10 cellular contexts compared by ENCODE assay signal in genomic region chr14:74954232-74954946, GRCh38. TPM values are rescaled to one million over a fixed set of nuclear protein-coding genes. Genes with fewer than 3 reads are reported as not detected.
DNase-seq lines count a peak whose midpoint lies in the region; ATAC-seq and TF ChIP-seq lines count a peak whose summit lies in the region.
"Had no signal": no experiment of that assay in that cellular context is flagged by ENCODE, and none has a peak within 500 bp of the region (broad histone marks: within the 10 kb centered on the region; RNA-seq: fewer than 3 reads in every experiment).

No MANE protein-coding gene starts in this region.

- H2AK5ac ChIP-seq in mesenchymal stem cell (ENCODE audit: low read length, severe bottlenecking) = no peak overlapping the region

- peak overlapping the region in 1 of 2 experiments; percentile 9 for H3K23ac ChIP-seq in mesenchymal stem cell (ENCODE audit: low read length in 2 of 2)

- in situ Hi-C loops in brain microvascular endothelial cell (cut with HindIII; ENCODE audit: low pct_ligation_motif_present, low sequenced_read_pairs) = no loop called here

- TF ChIP-seq CTCF in AG04449 (IDR thresholded peaks at IDR 0.05; ENCODE audit: insufficient read depth, low read length, missing control alignments) = no peak
- TF ChIP-seq CTCF in brain microvascular endothelial cell (IDR thresholded peaks at IDR 0.05; ENCODE audit: low read depth, low read length, missing control alignments) = no peak

- DNase-seq in AG04449 (ENCODE audit: low read depth, low spot score) (no peak), NCI-H1694 (lab: John Stamatoyannopoulos, UW) (peak; percentile 77), brain microvascular endothelial cell (no peak), mesenchymal stem cell (peak; percentile 52), SW 1271 (lab: John Stamatoyannopoulos, UW) (no peak), MV-4-11 (lab: John Stamatoyannopoulos, UW) (no peak)
- DNase-seq in effector CD4-positive, alpha-beta T cell = no peak
- DNase-seq: DND-41 had no signal

- peak overlapping the region; percentile 43 for H4K91ac ChIP-seq in mesenchymal stem cell (ENCODE audit: low read length)

- no peak for ATAC-seq in HG02798 (IDR thresholded peaks at IDR 0.05; ENCODE audit: poor library complexity, unreplicated experiment)

- peak overlapping the region; percentile 37 to 55 for H2BK12ac ChIP-seq in mesenchymal stem cell (ENCODE audit: low read length in 2 of 2)

- H2BK120ac ChIP-seq in mesenchymal stem cell (ENCODE audit: low read depth, low read length) = peak overlapping the region; percentile 51

- no peaks in the 10 kb centered on the region for H3K9me3 ChIP-seq in mesenchymal stem cell (ENCODE audit: control insufficient read depth, low read length)
- H3K9me3 ChIP-seq: adrenal gland had no signal

- H4K8ac ChIP-seq in mesenchymal stem cell (ENCODE audit: low read length) = peak overlapping the region; percentile 70

- H3K4me1 ChIP-seq in mesenchymal stem cell (ENCODE audit: control insufficient read depth, insufficient read depth, low read depth, low read length) = peaks cover 51% of the 10 kb centered on the region

- H3K79me1 ChIP-seq in mesenchymal stem cell (replicated peaks; ENCODE audit: low read length, poor library complexity, severe bottlenecking) = peaks cover 7% of the 10 kb centered on the region

- H3K27me3 ChIP-seq in brain microvascular endothelial cell (replicated peaks) (no peaks in the 10 kb centered on the region), mesenchymal stem cell (ENCODE audit: control insufficient read depth in 1 of 2, insufficient read depth in 1 of 2, low read length in 2 of 2) (no peaks in the 10 kb centered on the region)
- H3K27me3 ChIP-seq: adrenal gland had no signal

- CTCF ChIA-PET in AG04449 (lab: Yijun Ruan, JAX) = interaction anchor here (1.2 to 11.9 kb wide), 5 partner anchors 10 to 134 kb away, joined by 3 to 182 read pairs (median 6); no protein-coding TSS in a partner anchor

- H3K36me3 ChIP-seq in brain microvascular endothelial cell (replicated peaks) (no peaks in the 10 kb centered on the region), mesenchymal stem cell (ENCODE audit: control insufficient read depth in 1 of 2, insufficient read depth in 2 of 2, low read depth in 1 of 2, low read length in 2 of 2) (peaks cover 0 to 12% of the 10 kb centered on the region in 2 experiments)
- H3K36me3 ChIP-seq: adrenal gland had no signal

- POLR2A ChIA-PET in AG04449 (lab: Yijun Ruan, JAX) = interaction anchor here (1.2 kb wide), 1 partner anchor 11 kb away, joined by 3 read pairs; no protein-coding TSS in a partner anchor

- peak overlapping the region; percentile 75 for H3K9ac ChIP-seq in mesenchymal stem cell (ENCODE audit: low read length)

- H2BK5ac ChIP-seq in mesenchymal stem cell (ENCODE audit: low read depth, low read length, poor library complexity, severe bottlenecking) = no peak overlapping the region

- peak overlapping the region in 1 of 2 experiments; percentile 54 for H3K4ac ChIP-seq in mesenchymal stem cell (ENCODE audit: low read depth in 1 of 2, low read length in 2 of 2)

- H3K4me2 ChIP-seq in mesenchymal stem cell (ENCODE audit: low read length, poor library complexity, severe bottlenecking) = peak overlapping the region; percentile 52

- peak overlapping the region in 1 of 2 experiments; percentile 66 for H3K14ac ChIP-seq in mesenchymal stem cell (ENCODE audit: low read length in 2 of 2)

- no peak overlapping the region for H3K27ac ChIP-seq in brain microvascular endothelial cell
- H3K27ac ChIP-seq in mesenchymal stem cell (ENCODE audit: low read length, poor library complexity, severe bottlenecking) = no peak overlapping the region

- WGBS in mesenchymal stem cell = 25% methylated on average over 18 of the region's 18 CpGs

- H3K4me3 ChIP-seq in AG04449 (ENCODE audit: low read depth, low read length) (peak overlapping the region; percentile 56), brain microvascular endothelial cell (ENCODE audit: low read depth, low read length) (peak overlapping the region; percentile 48), mesenchymal stem cell (ENCODE audit: insufficient read depth in 1 of 2, low read depth in 1 of 2, low read length in 2 of 2) (peak overlapping the region; percentile 31 to 81)

- no peak overlapping the region for H2BK15ac ChIP-seq in mesenchymal stem cell (ENCODE audit: low read depth, poor library complexity, severe bottlenecking)

- no peak overlapping the region for H2AFZ ChIP-seq in mesenchymal stem cell (ENCODE audit: low read depth, low read length)

- H3K18ac ChIP-seq in mesenchymal stem cell (ENCODE audit: low read depth in 1 of 2, low read length in 2 of 2) = peak overlapping the region; percentile 46 to 81

RNA-seq across cellular contexts. Expression of gene PGF, which starts 1.0 kb away (rescaled TPM):
- polyA plus RNA-seq in mesenchymal stem cell (2013, experiment 1 of 2) = 6.4 TPM
- 6.8 TPM for polyA plus RNA-seq in mesenchymal stem cell (2013, experiment 2 of 2)

RNA-seq across cellular contexts. Expression of gene RPS6KL1, which starts 31.3 kb away (rescaled TPM):
- 0.41 TPM for polyA plus RNA-seq in mesenchymal stem cell (2013, experiment 1 of 2)
- polyA plus RNA-seq in mesenchymal stem cell (2013, experiment 2 of 2) = 0.52 TPM

RNA-seq across cellular contexts. Expression of gene EIF2B2, which starts 48.3 kb away (rescaled TPM):
- polyA plus RNA-seq in mesenchymal stem cell (2013, experiment 1 of 2) = 35.8 TPM
- polyA plus RNA-seq in mesenchymal stem cell (2013, experiment 2 of 2) = 30.3 TPM

Comparison
In these comparisons a context has a peak if more than half of its experiments do, and no peak if none do; other contexts are left out.
1. DNase-seq: peak in NCI-H1694 (single experiment) and mesenchymal stem cell (single experiment); none in AG04449 (single experiment), brain microvascular endothelial cell (single experiment), effector CD4-positive, alpha-beta T cell (single experiment), SW 1271 (0 of 2) and MV-4-11 (single experiment).
2. Peak in every context shown above with its lines, with median percentiles within 50 percentile points of each other: H3K4me3 ChIP-seq.